Comparison of ENCODE assay signal across 1 cellular context in the genomic region with DNA sequence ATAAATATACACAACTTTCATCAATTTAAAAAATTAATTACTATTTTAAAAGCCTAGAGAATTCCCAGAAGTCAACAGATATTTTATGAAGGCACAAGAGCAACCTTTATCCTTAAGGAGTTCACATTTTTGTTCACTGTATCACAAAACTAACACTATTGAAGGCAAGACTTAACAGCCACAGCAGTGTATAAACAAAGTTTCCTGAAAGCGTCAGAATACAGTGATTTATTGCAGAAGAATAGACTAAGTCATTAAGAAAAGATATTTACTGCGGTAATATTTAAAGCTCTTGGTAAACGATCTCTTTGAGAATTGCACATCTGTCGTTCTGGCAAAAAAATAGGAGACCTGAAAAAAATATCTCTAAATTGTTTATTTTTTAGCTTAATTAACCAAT.
TF ChIP-seq lines count a peak whose summit lies in the region.

No MANE protein-coding gene starts in this region.

TF ChIP-seq in GM23338, 12 proteins besides CTCF, POLR2A, EP300 and RAD21:
- TF ChIP-seq ZNF462 (CRISPR knock-in tag; IDR thresholded peaks at IDR 0.05) (no peak), POLR2AphosphoS5 (IDR thresholded peaks at IDR 0.05; ENCODE audit: low read depth) (no peak), EZH2 (IDR thresholded peaks at IDR 0.05; ENCODE audit: low read depth, unreplicated experiment) (no peak), EZH2phosphoT487 (IDR thresholded peaks at IDR 0.05; ENCODE audit: unreplicated experiment) (no peak), CREB1 (CRISPR knock-in tag; IDR thresholded peaks at IDR 0.05; ENCODE audit: low read depth) (no peak), ETS1 (IDR thresholded peaks at IDR 0.05) (no peak), JUNB (IDR thresholded peaks at IDR 0.05; ENCODE audit: unreplicated experiment) (no peak), ZNF114 (CRISPR knock-in tag; IDR thresholded peaks at IDR 0.05) (no peak), ZNF331 (CRISPR knock-in tag; IDR thresholded peaks at IDR 0.05; ENCODE audit: low read depth) (no peak), STAT1 (IDR thresholded peaks at IDR 0.05; ENCODE audit: unreplicated experiment) (no peak), NANOG (IDR thresholded peaks at IDR 0.05; ENCODE audit: borderline replicate concordance) (no peak)
- TF ChIP-seq, protein P1, sequence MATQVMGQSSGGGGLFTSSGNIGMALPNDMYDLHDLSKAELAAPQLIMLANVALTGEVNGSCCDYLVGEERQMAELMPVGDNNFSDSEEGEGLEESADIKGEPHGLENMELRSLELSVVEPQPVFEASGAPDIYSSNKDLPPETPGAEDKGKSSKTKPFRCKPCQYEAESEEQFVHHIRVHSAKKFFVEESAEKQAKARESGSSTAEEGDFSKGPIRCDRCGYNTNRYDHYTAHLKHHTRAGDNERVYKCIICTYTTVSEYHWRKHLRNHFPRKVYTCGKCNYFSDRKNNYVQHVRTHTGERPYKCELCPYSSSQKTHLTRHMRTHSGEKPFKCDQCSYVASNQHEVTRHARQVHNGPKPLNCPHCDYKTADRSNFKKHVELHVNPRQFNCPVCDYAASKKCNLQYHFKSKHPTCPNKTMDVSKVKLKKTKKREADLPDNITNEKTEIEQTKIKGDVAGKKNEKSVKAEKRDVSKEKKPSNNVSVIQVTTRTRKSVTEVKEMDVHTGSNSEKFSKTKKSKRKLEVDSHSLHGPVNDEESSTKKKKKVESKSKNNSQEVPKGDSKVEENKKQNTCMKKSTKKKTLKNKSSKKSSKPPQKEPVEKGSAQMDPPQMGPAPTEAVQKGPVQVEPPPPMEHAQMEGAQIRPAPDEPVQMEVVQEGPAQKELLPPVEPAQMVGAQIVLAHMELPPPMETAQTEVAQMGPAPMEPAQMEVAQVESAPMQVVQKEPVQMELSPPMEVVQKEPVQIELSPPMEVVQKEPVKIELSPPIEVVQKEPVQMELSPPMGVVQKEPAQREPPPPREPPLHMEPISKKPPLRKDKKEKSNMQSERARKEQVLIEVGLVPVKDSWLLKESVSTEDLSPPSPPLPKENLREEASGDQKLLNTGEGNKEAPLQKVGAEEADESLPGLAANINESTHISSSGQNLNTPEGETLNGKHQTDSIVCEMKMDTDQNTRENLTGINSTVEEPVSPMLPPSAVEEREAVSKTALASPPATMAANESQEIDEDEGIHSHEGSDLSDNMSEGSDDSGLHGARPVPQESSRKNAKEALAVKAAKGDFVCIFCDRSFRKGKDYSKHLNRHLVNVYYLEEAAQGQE (IDR thresholded peaks at IDR 0.05; ENCODE audit: unreplicated experiment), result no peak
TF ChIP-seq in GM23338: peak in this region for 0.
